ENCODE assay signal across 26 cellular contexts in the genomic region with DNA sequence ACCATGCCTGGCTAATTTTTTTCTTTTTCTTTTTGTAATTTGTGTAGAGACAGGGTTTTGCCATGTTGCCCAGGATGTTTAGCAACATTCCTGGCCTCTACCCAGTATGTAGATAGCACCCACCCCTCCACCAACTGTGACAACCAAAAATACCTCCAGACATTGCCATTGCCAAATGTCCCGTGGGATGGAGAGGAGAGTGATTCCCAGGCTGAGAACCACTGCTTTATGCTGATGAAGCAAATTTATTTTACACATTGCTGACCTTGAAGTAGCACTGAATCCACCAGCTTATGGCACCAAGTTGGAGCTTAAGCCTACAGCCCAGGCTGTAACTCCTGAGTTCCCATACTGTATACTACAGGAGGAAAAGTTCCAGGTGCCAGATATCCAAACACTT. TPM values are rescaled to one million over a fixed set of nuclear protein-coding genes. Genes with fewer than 3 reads are reported as not detected.
"Had no signal": no experiment of that assay in that cellular context is flagged by ENCODE, and none has a peak within 500 bp of the region (broad histone marks: within the 10 kb centered on the region; RNA-seq: fewer than 3 reads in every experiment).

No MANE protein-coding gene starts in this region.

- ATAC-seq: Panc1, PC-3 had no signal

- H3K4me1 ChIP-seq: SJSA1 had no signal

- H3K9me3 ChIP-seq: SJSA1 had no signal

- H3K36me3 ChIP-seq: SJSA1 had no signal

- DNase-seq: KBM-7, MV-4-11, NCI-H1048, NCI-H1105 treated with DMSO at 0.1 percent for 48 hours, NCI-H1417 treated with DMSO at 0.1 percent for 48 hours, NCI-H146, NCI-H1694 treated with DMSO at 0.1 percent for 48 hours, NCI-H1930, NCI-H2081, NCI-H2107, NCI-H226, NCI-H446, NCI-H510A, NCI-H524 treated with DMSO at 0.1 percent for 48 hours, NCI-H69, NCI-H774, PC-3, SIG-M5 had no signal

- H3K27ac ChIP-seq: RWPE1, SJSA1, SK-N-MC had no signal

- H3K4me3 ChIP-seq: SJSA1, SK-N-MC had no signal

RNA-seq across cellular contexts. Expression of gene GGTA1, which starts 58.5 kb away (rescaled TPM):
- total RNA-seq: HT-29, LHCN-M2, MCF 10A, PC-3, SJSA1 had no signal
- polyA plus RNA-seq: IgD-negative memory B cell had no signal
